Comparison of ENCODE assay signal across 23 cellular contexts in genomic region chr3:185965496-185965895, GRCh38. TPM values are rescaled to one million over a fixed set of nuclear protein-coding genes. Genes with fewer than 3 reads are reported as not detected.
DNase-seq lines count a peak whose midpoint lies in the region; ATAC-seq, FAIRE-seq and TF ChIP-seq lines count a peak whose summit lies in the region.
"Had no signal": no experiment of that assay in that cellular context is flagged by ENCODE, and none has a peak within 500 bp of the region (broad histone marks: within the 10 kb centered on the region; RNA-seq: fewer than 3 reads in every experiment).

No MANE protein-coding gene starts in this region.

- H2AFZ ChIP-seq in HepG2 (ENCODE audit: low read length), result no peak overlapping the region
- H2AFZ ChIP-seq in PC-9, result no peak overlapping the region

- no peaks in the 10 kb centered on the region for H3K9me2 ChIP-seq in PC-9 (ENCODE audit: insufficient read depth)

- peaks cover 11% of the 10 kb centered on the region for H3K79me2 ChIP-seq in HepG2 (ENCODE audit: insufficient read depth, low read length)
- peaks cover 94% of the 10 kb centered on the region for H3K79me2 ChIP-seq in PC-9 (ENCODE audit: low read depth)

- POLR2A ChIA-PET in HepG2 (lab: Yijun Ruan, JAX) (interaction anchor here (0.7 to 1.4 kb wide), 2 partner anchors 12 to 132 kb away, joined by 3 to 8 read pairs; no protein-coding TSS in a partner anchor), PC-9 (lab: Charles Lee; ENCODE audit: unreplicated experiment) (interaction anchor here (0.6 to 0.7 kb wide), 2 partner anchors 41 to 101 kb away, joined by 3 read pairs; no protein-coding TSS in a partner anchor)

- in situ Hi-C loops in HepG2 (cut with HindIII; ENCODE audit: extremely low pct_ligation_motif_present, low pct_unique_long_range_greater_than_20kb), result no loop called here

- CTCF ChIA-PET in HepG2 (lab: Yijun Ruan, JAX; ENCODE audit: low intra/inter-chr PET ratio, low total read pairs), result no interaction called here
- CTCF ChIA-PET in PC-9 (lab: Charles Lee), result interaction anchor here (2.4 kb wide), 1 partner anchor 22 kb away, joined by 5 read pairs; no protein-coding TSS in a partner anchor

- no peak for TF ChIP-seq CTCF in HepG2 (CRISPR knock-in tag; IDR thresholded peaks at IDR 0.05)
- TF ChIP-seq CTCF in right lobe of liver (IDR thresholded peaks at IDR 0.05), result no peak
- no peak for TF ChIP-seq CTCF in PC-9 (conservative IDR thresholded peaks at IDR 0.05)

- no peak overlapping the region for H3K4me2 ChIP-seq in HepG2 (ENCODE audit: low read depth, low read length)
- H3K4me2 ChIP-seq in PC-9, result peak overlapping the region; percentile 51; the same call in 1 of the 2 replicates
- H3K4me2 ChIP-seq: BLaER1 had no signal

- H3K27ac ChIP-seq in HepG2 (ENCODE audit: extremely low read length, insufficient read depth, low read length) (peak overlapping the region; percentile 76), right lobe of liver (no peak overlapping the region), PC-9 (no peak overlapping the region)
- H3K27ac ChIP-seq: 22Rv1, BLaER1 had no signal

- TF ChIP-seq EP300 in HepG2 (IDR thresholded peaks at IDR 0.05; ENCODE audit: low read depth in 2 of 2, low read length in 2 of 2) (no peak), HepG2 (CRISPR knock-in tag; IDR thresholded peaks at IDR 0.05; ENCODE audit: borderline replicate concordance) (no peak)

- no TSS peak for BruUV-seq in HepG2 (replicated peaks; lab: Mats Ljungman, UMichigan)
- no TSS peak for BruUV-seq in PC-9 (replicated peaks; lab: Mats Ljungman, UMichigan)

- H3K4me1 ChIP-seq in HepG2 (ENCODE audit: insufficient read depth, low read length) (peaks cover 80% of the 10 kb centered on the region), right lobe of liver (no peaks in the 10 kb centered on the region), PC-9 (replicated peaks; ENCODE audit: insufficient read depth) (peaks cover 49% of the 10 kb centered on the region)
- H3K4me1 ChIP-seq: BE2C had no signal

- ATAC-seq in HepG2 (no peak), right lobe of liver (no peak), HG02678 (IDR thresholded peaks at IDR 0.05; ENCODE audit: unreplicated experiment) (no peak)
- ATAC-seq: GM12878 had no signal

- H3K36me3 ChIP-seq in HepG2 (replicated peaks in 1 of 2; ENCODE audit: control insufficient read depth in 1 of 2, insufficient read depth in 2 of 2, low read length in 2 of 2) (no peaks in the 10 kb centered on the region), right lobe of liver (no peaks in the 10 kb centered on the region), PC-9 (ENCODE audit: low read depth) (peaks cover 79% of the 10 kb centered on the region)
- H3K36me3 ChIP-seq: BE2C, BLaER1 had no signal

- no peak for FAIRE-seq in HepG2 (lab: Jason Lieb, UNC)
- FAIRE-seq: GM12878, GM12892 had no signal

- H3K9me3 ChIP-seq in HepG2 (ENCODE audit: low read length) (no peaks in the 10 kb centered on the region), right lobe of liver (no peaks in the 10 kb centered on the region), PC-9 (ENCODE audit: insufficient read depth, low read depth) (no peaks in the 10 kb centered on the region)
- H3K9me3 ChIP-seq: BE2C had no signal

- DNase-seq in HepG2 (ENCODE audit: low spot score), result no peak
- DNase-seq in right lobe of liver, result no peak
- no peak for DNase-seq in PC-9
- DNase-seq in NCI-H1092 (lab: John Stamatoyannopoulos, UW), result no peak
- DNase-seq: ACHN; BE2C; C1 segment of cervical spinal cord; CD4-positive, alpha-beta memory T cell; CD4-positive, CD25-positive, alpha-beta regulatory T cell; CD8-positive, alpha-beta memory T cell; COR-L47; DMS 273 treated with DMSO at 0.1 percent for 48 hours; DMS153; DMS53; DMS79; DND-41; EL; GDM1 had no signal

- TF ChIP-seq RAD21 in HepG2 (CRISPR knock-in tag; IDR thresholded peaks at IDR 0.05), result no peak

- intact Hi-C loops in HepG2 (cut with micrococcal nuclease; ENCODE audit: unreplicated experiment), result no loop called here
- intact Hi-C loops in right lobe of liver (cut with DNase I), result no loop called here
- intact Hi-C loops in PC-9 (cut with micrococcal nuclease; ENCODE audit: unreplicated experiment), result no loop called here

- H4K20me1 ChIP-seq in HepG2 (ENCODE audit: insufficient read depth, low read length), result no peaks in the 10 kb centered on the region
- peaks cover 91% of the 10 kb centered on the region for H4K20me1 ChIP-seq in PC-9 (ENCODE audit: insufficient read depth)
- H4K20me1 ChIP-seq: BLaER1 had no signal

- H3F3A ChIP-seq in PC-9 (ENCODE audit: insufficient read depth, low read depth), result peaks cover 39% of the 10 kb centered on the region

- no peak for TF ChIP-seq POLR2A in HepG2 (IDR thresholded peaks at IDR 0.05; ENCODE audit: insufficient read depth in 1 of 2, low read depth in 2 of 2, low read length in 2 of 2)
- no peak for TF ChIP-seq POLR2A in right lobe of liver (IDR thresholded peaks at IDR 0.05)

- WGBS in HepG2 (ENCODE audit: low lambda C conversion rate), result 78% methylated on average over 2 of the region's 2 CpGs
- WGBS in right lobe of liver (ENCODE audit: insufficient coverage, low coverage, low lambda C conversion rate, missing lambda C conversion rate), result 82% methylated on average over 2 of the region's 2 CpGs

- no peaks in the 10 kb centered on the region for H3K27me3 ChIP-seq in HepG2 (ENCODE audit: control insufficient read depth in 1 of 2, insufficient read depth in 2 of 2, low read length in 2 of 2)
- no peaks in the 10 kb centered on the region for H3K27me3 ChIP-seq in right lobe of liver
- H3K27me3 ChIP-seq in PC-9 (ENCODE audit: insufficient read depth, low read depth), result no peaks in the 10 kb centered on the region
- H3K27me3 ChIP-seq: BE2C, BLaER1 had no signal

- H3K4me3 ChIP-seq in HepG2 (replicated peaks in 1 of 3; ENCODE audit: insufficient read depth in 1 of 3, low read depth in 2 of 3, low read length in 3 of 3), result no peak overlapping the region
- no peak overlapping the region for H3K4me3 ChIP-seq in right lobe of liver
- H3K4me3 ChIP-seq in PC-9, result 0 out of 2 replicates have a peak overlapping the region, but pooled peaks have one; percentile 22
- H3K4me3 ChIP-seq: BLaER1, GM12878 had no signal

- no peak overlapping the region for H3K9ac ChIP-seq in HepG2 (ENCODE audit: insufficient read depth, low read depth, low read length)
- H3K9ac ChIP-seq: BLaER1 had no signal

TF ChIP-seq in HepG2, 621 proteins besides CTCF, POLR2A, EP300 and RAD21:
- TF ChIP-seq, protein P1, sequence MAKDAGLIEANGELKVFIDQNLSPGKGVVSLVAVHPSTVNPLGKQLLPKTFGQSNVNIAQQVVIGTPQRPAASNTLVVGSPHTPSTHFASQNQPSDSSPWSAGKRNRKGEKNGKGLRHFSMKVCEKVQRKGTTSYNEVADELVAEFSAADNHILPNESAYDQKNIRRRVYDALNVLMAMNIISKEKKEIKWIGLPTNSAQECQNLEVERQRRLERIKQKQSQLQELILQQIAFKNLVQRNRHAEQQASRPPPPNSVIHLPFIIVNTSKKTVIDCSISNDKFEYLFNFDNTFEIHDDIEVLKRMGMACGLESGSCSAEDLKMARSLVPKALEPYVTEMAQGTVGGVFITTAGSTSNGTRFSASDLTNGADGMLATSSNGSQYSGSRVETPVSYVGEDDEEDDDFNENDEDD (CRISPR knock-in tag; IDR thresholded peaks at IDR 0.05; ENCODE audit: borderline replicate concordance), result no peak
- TF ChIP-seq ZNF564 (CRISPR knock-in tag; IDR thresholded peaks at IDR 0.05) (peak; percentile 99), SALL1 (CRISPR knock-in tag; IDR thresholded peaks at IDR 0.05) (no peak)

RNA-seq across cellular contexts. Expression of gene TRA2B, which starts 27.7 kb away (rescaled TPM):
- total RNA-seq in HepG2 (2016; rRNA removed; fragmentation: Illumina TruSeq; extraction: Trizol), result 241 and 259 TPM in 2 replicates
- 38.2 and 46.4 TPM in 2 replicates for total RNA-seq in HepG2 (2016; cell fraction: cytosol; rRNA removed; fragmentation: Illumina TruSeq; extraction: Trizol; ENCODE audit: low read depth)
- 252 and 280 TPM in 2 replicates for total RNA-seq in HepG2 (2016; cell fraction: insoluble cytoplasmic fraction; rRNA removed; fragmentation: Illumina TruSeq; extraction: Trizol)
- total RNA-seq in HepG2 (2016; cell fraction: membrane; rRNA removed; fragmentation: Illumina TruSeq; extraction: Trizol), result 76.5 and 81.0 TPM in 2 replicates
- 391 and 395 TPM in 2 replicates for total RNA-seq in HepG2 (2016; cell fraction: nucleus; rRNA removed; fragmentation: Illumina TruSeq; extraction: Trizol)
- polyA plus RNA-seq in HepG2 (2011; rRNA removed), result 83.9 and 105 TPM in 2 replicates
- polyA plus RNA-seq in HepG2 (2011; cell fraction: cytosol; rRNA removed), result 65.0 and 65.1 TPM in 2 replicates
- polyA plus RNA-seq in HepG2 (2011; cell fraction: nucleus; rRNA removed), result 235 and 261 TPM in 2 replicates
- polyA plus RNA-seq in HepG2 (2012), result 62.0 and 93.0 TPM in 2 replicates
- 42.7 and 46.3 TPM in 2 replicates for polyA plus RNA-seq in HepG2 (2016; cell fraction: cytosol; fragmentation: Illumina TruSeq; extraction: Trizol; ENCODE audit: low read depth)
- 362 and 401 TPM in 2 replicates for polyA plus RNA-seq in HepG2 (2016; cell fraction: insoluble cytoplasmic fraction; fragmentation: Illumina TruSeq; extraction: Trizol; ENCODE audit: low read depth)
- polyA plus RNA-seq in HepG2 (2016; cell fraction: membrane; fragmentation: Illumina TruSeq; extraction: Trizol; ENCODE audit: low read depth), result 75.5 and 84.5 TPM in 2 replicates
- 261 and 267 TPM in 2 replicates for polyA plus RNA-seq in HepG2 (2016; cell fraction: nucleus; fragmentation: Illumina TruSeq; extraction: Trizol; ENCODE audit: insufficient read depth, low read depth)
- 162 and 478 TPM in 2 replicates for polyA minus RNA-seq in HepG2 (2011; rRNA and poly(A)+ RNA removed; ENCODE audit: low replicate concordance)
- 95.7 and 153 TPM in 2 replicates for polyA minus RNA-seq in HepG2 (2011; cell fraction: cytosol; rRNA and poly(A)+ RNA removed)
- 674 and 713 TPM in 2 replicates for polyA minus RNA-seq in HepG2 (2011; cell fraction: nucleus; rRNA and poly(A)+ RNA removed)
- 10 to 100 TPM; 31.0 to 68.5 (median 49.6) TPM for total RNA-seq in right lobe of liver
- 117 and 158 TPM in 2 replicates for total RNA-seq in PC-9 (2021)
